ENCODE assay signal across 11 cellular contexts in genomic region chr9:72951520-72952393, GRCh38. TPM values are rescaled to one million over a fixed set of nuclear protein-coding genes. Genes with fewer than 3 reads are reported as not detected.
DNase-seq lines count a peak whose midpoint lies in the region; ATAC-seq and TF ChIP-seq lines count a peak whose summit lies in the region.
"Had no signal": no experiment of that assay in that cellular context is flagged by ENCODE, and none has a peak within 500 bp of the region (broad histone marks: within the 10 kb centered on the region; RNA-seq: fewer than 3 reads in every experiment).

No MANE protein-coding gene starts in this region.

- H3K9me3 ChIP-seq in ascending aorta = no peaks in the 10 kb centered on the region

- H3K4me1 ChIP-seq in ascending aorta = peaks cover 0 to 8% of the 10 kb centered on the region in 2 donors

- H3K36me3 ChIP-seq in ascending aorta = no peaks in the 10 kb centered on the region

- H3K4me3 ChIP-seq in ascending aorta = peak overlapping the region; percentile 51 to 69
- peak overlapping the region in 4 of 7 experiments; percentile 0 to 21 (median 8) for H3K4me3 ChIP-seq in skin epidermis

- no peaks in the 10 kb centered on the region for H3K27me3 ChIP-seq in ascending aorta

- no peak overlapping the region for H3K4me3 Mint-ChIP-seq in activated naive CD4-positive, alpha-beta T cell treated with anti-CD3 and anti-CD28 coated beads, Interleukin-2, amount 10 ng/mL, durations not matched to agents 7 days and 5 days
- no peak overlapping the region for H3K4me3 Mint-ChIP-seq in natural killer cell

- ATAC-seq in GM19395 (IDR thresholded peaks at IDR 0.05; ENCODE audit: unreplicated experiment) = no peak
- no peak for ATAC-seq in natural killer cell

- H3K9me3 Mint-ChIP-seq in activated naive CD4-positive, alpha-beta T cell treated with anti-CD3 and anti-CD28 coated beads, Interleukin-2, amount 10 ng/mL, durations not matched to agents 7 days and 5 days = no peaks in the 10 kb centered on the region
- H3K9me3 Mint-ChIP-seq in natural killer cell = no peaks in the 10 kb centered on the region

- no peak overlapping the region for H3K27ac Mint-ChIP-seq in activated naive CD4-positive, alpha-beta T cell treated with anti-CD3 and anti-CD28 coated beads, Interleukin-2, amount 10 ng/mL, durations not matched to agents 7 days and 5 days
- H3K27ac Mint-ChIP-seq in natural killer cell = no peak overlapping the region

- intact Hi-C loops in ascending aorta (cut with DNase I) (loop anchor here (2.0 to 10.0 kb wide), 4 partner anchors 59 to 587 kb away; partner anchors contain the start of gene ZFAND5), natural killer cell (cut with micrococcal nuclease) (no loop called here)

- no peaks in the 10 kb centered on the region for H3K4me1 Mint-ChIP-seq in activated naive CD4-positive, alpha-beta T cell treated with anti-CD3 and anti-CD28 coated beads, Interleukin-2, amount 10 ng/mL, durations not matched to agents 7 days and 5 days
- peaks cover 5 to 15% of the 10 kb centered on the region in 2 donors for H3K4me1 Mint-ChIP-seq in natural killer cell

- H3K27ac ChIP-seq in ascending aorta = peak overlapping the region; percentile 76 to 91
- peak overlapping the region in 12 of 21 experiments; percentile 2 to 67 (median 32) for H3K27ac ChIP-seq in skin epidermis

- H3K36me3 Mint-ChIP-seq in activated naive CD4-positive, alpha-beta T cell treated with anti-CD3 and anti-CD28 coated beads, Interleukin-2, amount 10 ng/mL, durations not matched to agents 7 days and 5 days = no peaks in the 10 kb centered on the region
- H3K36me3 Mint-ChIP-seq in natural killer cell = no peaks in the 10 kb centered on the region

- CTCF ChIA-PET in activated naive CD4-positive, alpha-beta T cell treated with anti-CD3 and anti-CD28 coated beads, Interleukin-2, amount 10 ng/mL, durations not matched to agents 7 days and 5 days (lab: Charles Lee) = no interaction called here

- DNase-seq in GDM1 (lab: John Stamatoyannopoulos, UW) (peak; percentile 15), ascending aorta (ENCODE audit: low spot score in 2 of 2) (no peak), kidney tubule cell (ENCODE audit: low spot score) (peak; percentile 17), natural killer cell (no peak), DMS153 (lab: John Stamatoyannopoulos, UW) (no peak)
- no peak for DNase-seq in activated naive CD4-positive, alpha-beta T cell treated with anti-CD3 and anti-CD28 coated beads, Interleukin-2, amount 10 ng/mL, durations not matched to agents 7 days and 5 days
- DNase-seq: anterior cingulate cortex, NCI-H1694, SHP77 had no signal

- TF ChIP-seq CTCF in ascending aorta (IDR thresholded peaks at IDR 0.05) (no peak), natural killer cell (IDR thresholded peaks at IDR 0.05) (no peak)

- peaks cover 13% of the 10 kb centered on the region for H3K27me3 Mint-ChIP-seq in activated naive CD4-positive, alpha-beta T cell treated with anti-CD3 and anti-CD28 coated beads, Interleukin-2, amount 10 ng/mL, durations not matched to agents 7 days and 5 days
- peaks cover 17 to 40% of the 10 kb centered on the region in 2 donors for H3K27me3 Mint-ChIP-seq in natural killer cell (ENCODE audit: low read depth in 2 of 2)

RNA-seq across cellular contexts. Expression of gene ALDH1A1, which starts 1.1 kb away (rescaled TPM):
- total RNA-seq in ascending aorta (43.9 TPM), natural killer cell (1 to 10 TPM in 1 of 3 donors, under 1 TPM in 1, not detected in 1; 0.57 to 1.7 TPM)

Comparison
In these comparisons a context has a peak if more than half of its experiments do, and no peak if none do; other contexts are left out.
1. DNase-seq: peak in GDM1 (single experiment) and kidney tubule cell (single experiment); none in ascending aorta (0 of 2), activated naive CD4-positive, alpha-beta T cell treated with anti-CD3 and anti-CD28 coated beads, Interleukin-2, amount 10 ng/mL, durations not matched to agents 7 days and 5 days (single experiment), natural killer cell (single experiment) and DMS153 (single experiment).
2. RNA of gene ALDH1A1, which starts 1.1 kb away (total RNA-seq): 43.9 TPM in ascending aorta (single experiment); 0.57 to 1.7 TPM in natural killer cell; every median in the first group is over 10 times any median in the second.